In the genomic region with DNA sequence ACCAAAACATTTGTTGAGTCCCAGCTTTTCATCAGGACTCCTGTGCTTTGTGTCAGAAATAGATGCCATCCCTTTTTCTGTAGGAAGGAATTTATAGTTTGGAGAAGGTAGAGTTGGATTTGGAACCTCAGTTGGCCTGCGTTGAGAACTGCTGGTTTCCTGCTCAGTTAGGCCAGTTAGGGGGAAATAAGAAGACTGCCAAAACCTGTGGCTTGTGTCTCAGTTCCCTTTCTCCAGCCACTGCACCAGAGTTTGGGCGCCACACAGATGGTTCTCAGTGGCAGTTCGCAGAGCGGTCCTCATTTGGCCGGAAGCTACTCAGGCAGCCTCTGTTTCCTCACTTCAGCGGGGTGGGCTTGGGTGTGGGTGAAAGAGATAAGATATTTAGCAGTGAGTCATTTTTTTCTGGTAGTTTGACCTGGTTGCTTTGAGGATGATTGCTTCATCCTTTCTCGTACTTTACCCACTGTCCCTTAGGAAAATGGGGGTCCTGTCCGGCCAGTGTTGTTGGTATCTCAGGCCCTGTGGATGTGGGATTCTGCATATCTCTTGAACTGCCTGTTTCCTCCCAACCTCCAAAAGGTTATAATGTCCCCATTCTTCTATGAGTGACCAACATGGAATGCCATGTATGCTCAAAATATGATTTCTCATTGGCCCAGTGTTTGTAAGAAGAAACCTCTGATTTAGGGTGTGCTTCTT, we compare ENCODE assay signal across 8 cellular contexts. TPM values are rescaled to one million over a fixed set of nuclear protein-coding genes. Genes with fewer than 3 reads are reported as not detected.
DNase-seq lines count a peak whose midpoint lies in the region; ATAC-seq and TF ChIP-seq lines count a peak whose summit lies in the region.

No MANE protein-coding gene starts in this region.

- peaks cover 22% of the 10 kb centered on the region for H3K36me3 ChIP-seq in BLaER1

- TF ChIP-seq POLR2A in GM19099 (IDR thresholded peaks at IDR 0.05; ENCODE audit: extremely low read depth, insufficient read length, low read depth) = peak; percentile 18

- ATAC-seq in HG03066 (IDR thresholded peaks at IDR 0.05; ENCODE audit: low read depth, unreplicated experiment) = peak; percentile 68

- H3K4me2 ChIP-seq in BLaER1 = peak overlapping the region; percentile 90

- peaks cover 95% of the 10 kb centered on the region for H3K4me1 ChIP-seq in BLaER1

- no peaks in the 10 kb centered on the region for H3K9me3 Mint-ChIP-seq in endothelial cell (ENCODE audit: unreplicated experiment)

- H3K27ac Mint-ChIP-seq in endothelial cell (ENCODE audit: unreplicated experiment) = peak overlapping the region; percentile 48

- H3K27me3 ChIP-seq in BLaER1 = no peaks in the 10 kb centered on the region

- H3K36me3 Mint-ChIP-seq in endothelial cell (ENCODE audit: low read depth, unreplicated experiment) = no peaks in the 10 kb centered on the region

- H3K27me3 Mint-ChIP-seq in endothelial cell (ENCODE audit: unreplicated experiment) = no peaks in the 10 kb centered on the region

- H3K4me3 Mint-ChIP-seq in endothelial cell (ENCODE audit: unreplicated experiment) = no peak overlapping the region

- TF ChIP-seq CTCF in endothelial cell (IDR thresholded peaks at IDR 0.05; ENCODE audit: unreplicated experiment) = no peak

- H4K20me1 ChIP-seq in BLaER1 = peaks cover 100% of the 10 kb centered on the region

- DNase-seq in SIG-M5 (lab: John Stamatoyannopoulos, UW) (peak; percentile 79), endothelial cell (ENCODE audit: low spot score) (no peak), globus pallidus (ENCODE audit: low spot score) (no peak), NCI-H128 (lab: John Stamatoyannopoulos, UW; ENCODE audit: unreplicated experiment) (no peak)
- peak; percentile 36 for DNase-seq in stimulated activated CD8-positive, alpha-beta memory T cell treated with anti-CD3 and anti-CD28 coated beads, Interleukin-12 subunit alpha, Interleukin-12 subunit beta, amount 100 ng/mL, for 4 hours (ENCODE audit: low read depth)

- H3K27ac ChIP-seq in BLaER1 = peak overlapping the region; percentile 86

- peak overlapping the region; percentile 49 for H3K4me3 ChIP-seq in BLaER1

- peaks cover 51% of the 10 kb centered on the region for H3K4me1 Mint-ChIP-seq in endothelial cell (ENCODE audit: unreplicated experiment)

- H3K9me3 ChIP-seq in BLaER1 = no peaks in the 10 kb centered on the region

- peak overlapping the region; percentile 68; the same call in 1 of the 2 replicates for H3K9ac ChIP-seq in BLaER1

RNA-seq across cellular contexts. Expression of gene JARID2, which starts 53.7 kb away (rescaled TPM):
- total RNA-seq in endothelial cell (ENCODE audit: unreplicated experiment) = 66.1 TPM

Comparison
In these comparisons a context has a peak if more than half of its experiments do, and no peak if none do; other contexts are left out.
1. DNase-seq: peak in SIG-M5 (single experiment) and stimulated activated CD8-positive, alpha-beta memory T cell treated with anti-CD3 and anti-CD28 coated beads, Interleukin-12 subunit alpha, Interleukin-12 subunit beta, amount 100 ng/mL, for 4 hours (single experiment); none in endothelial cell (single experiment), globus pallidus (single experiment) and NCI-H128 (single experiment).